Comparison of ENCODE assay signal across 8 cellular contexts in genomic region chr1:53946252-53947171, GRCh38. TPM values are rescaled to one million over a fixed set of nuclear protein-coding genes. Genes with fewer than 3 reads are reported as not detected.
DNase-seq lines count a peak whose midpoint lies in the region; ATAC-seq and TF ChIP-seq lines count a peak whose summit lies in the region.

Gene LRRC42 (plus strand): TSS chr1:53946350. CDS start chr1:53952000, 5,650 bp downstream.

- H3K4me1 ChIP-seq in OCI-LY7 (ENCODE audit: insufficient read depth, low read length, poor library complexity, severe bottlenecking) (peaks cover 18% of the 10 kb centered on the region), mesenchymal stem cell (ENCODE audit: control insufficient read depth, insufficient read depth, low read depth, low read length) (peaks cover 13% of the 10 kb centered on the region), upper lobe of right lung (peaks cover 25% of the 10 kb centered on the region)

- peaks cover 30% of the 10 kb centered on the region; the same call in 1 of the 2 replicates for H3K79me2 ChIP-seq in OCI-LY7 (ENCODE audit: insufficient read depth, low read depth, low read length)

- H2BK5ac ChIP-seq in mesenchymal stem cell (ENCODE audit: low read depth, low read length, poor library complexity, severe bottlenecking) = peak within 1 kb of the TSS; percentile 86

- H3K27me3 Mint-ChIP-seq in CD14-positive monocyte (ENCODE audit: low read depth in 3 of 3) = no peaks in the 10 kb centered on the region

- 3% methylated on average over 30 of the region's 58 CpGs for WGBS in mesenchymal stem cell

- intact Hi-C loops in CD14-positive monocyte (cut with micrococcal nuclease) (loop anchor here (5.0 to 10.0 kb wide), 6 partner anchors 59 to 818 kb away; partner anchors contain the start of genes TCEANC2 (in 2 of the 2), TMEM59 (in 2 of the 2), NDC1 (in 1 of the 2) and PARS2 (in 1 of the 2)), OCI-LY7 (cut with micrococcal nuclease; ENCODE audit: unreplicated experiment) (loop anchor here (1.0 to 5.0 kb wide), 3 partner anchors 69 to 620 kb away; partner anchors contain the start of gene NDC1), upper lobe of right lung (cut with DNase I) (no loop called here)

- DNase-seq in CD14-positive monocyte (ENCODE audit: low spot score) (no peak), OCI-LY7 (ENCODE audit: low spot score) (peak; percentile 88), coronary artery (ENCODE audit: low spot score) (no peak), mesenchymal stem cell (no peak), upper lobe of right lung (no peak), AML-193 (lab: John Stamatoyannopoulos, UW) (no peak)

- peak within 1 kb of the TSS; percentile 62 for H2AK5ac ChIP-seq in mesenchymal stem cell (ENCODE audit: low read length, severe bottlenecking)

- H3K4ac ChIP-seq in mesenchymal stem cell (ENCODE audit: low read depth in 1 of 2, low read length in 2 of 2) = peak within 1 kb of the TSS in 1 of 2 experiments; percentile 86

- peak within 1 kb of the TSS in 1 of 2 experiments; percentile 91 for H3K23ac ChIP-seq in mesenchymal stem cell (ENCODE audit: low read length in 2 of 2)

- CTCF ChIA-PET in OCI-LY7 (lab: Charles Lee; ENCODE audit: unreplicated experiment) = interaction anchor here (0.5 to 1.8 kb wide), 14 partner anchors 12 to 863 kb away, joined by 3 to 12 read pairs (median 4); no protein-coding TSS in a partner anchor

- H3K27me3 ChIP-seq in mesenchymal stem cell (ENCODE audit: control insufficient read depth in 1 of 2, insufficient read depth in 1 of 2, low read length in 2 of 2) (no peaks in the 10 kb centered on the region), upper lobe of right lung (no peaks in the 10 kb centered on the region)

- peak within 1 kb of the TSS; percentile 94 to 96 for H3K4me3 Mint-ChIP-seq in CD14-positive monocyte

- peak within 1 kb of the TSS; percentile 87 to 94 (median 92) for H3K27ac Mint-ChIP-seq in CD14-positive monocyte

- no peaks in the 10 kb centered on the region for H3K9me2 ChIP-seq in OCI-LY7 (ENCODE audit: insufficient read depth, low read length)

- peak within 1 kb of the TSS; percentile 99 for H2BK15ac ChIP-seq in mesenchymal stem cell (ENCODE audit: low read depth, poor library complexity, severe bottlenecking)

- H3K27ac ChIP-seq in OCI-LY7 (ENCODE audit: low read depth, low read length, poor library complexity, severe bottlenecking) = peak within 1 kb of the TSS; percentile 50
- H3K27ac ChIP-seq in coronary artery = peak within 1 kb of the TSS; percentile 64 to 90
- H3K27ac ChIP-seq in mesenchymal stem cell (ENCODE audit: low read length, poor library complexity, severe bottlenecking) = peak within 1 kb of the TSS; percentile 75
- peak within 1 kb of the TSS; percentile 82 for H3K27ac ChIP-seq in upper lobe of right lung

- H4K20me1 ChIP-seq in OCI-LY7 (ENCODE audit: insufficient read depth, low read length) = no peaks in the 10 kb centered on the region

- BruUV-seq in OCI-LY7 (replicated peaks; lab: Mats Ljungman, UMichigan) = no TSS peak

- POLR2A ChIA-PET in OCI-LY7 (lab: Charles Lee) = interaction anchor here (0.6 to 2.5 kb wide), 12 partner anchors 9 to 1231 kb away, joined by 3 to 12 read pairs (median 6); partner anchors contain the start of genes TCEANC2 and TMEM59

- H3K4me2 ChIP-seq in OCI-LY7 (ENCODE audit: low read length) = peak within 1 kb of the TSS; percentile 97
- peak within 1 kb of the TSS; percentile 87 for H3K4me2 ChIP-seq in mesenchymal stem cell (ENCODE audit: low read length, poor library complexity, severe bottlenecking)

- H3K79me1 ChIP-seq in mesenchymal stem cell (replicated peaks; ENCODE audit: low read length, poor library complexity, severe bottlenecking) = peaks cover 20% of the 10 kb centered on the region

- H3K9ac ChIP-seq in mesenchymal stem cell (ENCODE audit: low read length) = peak within 1 kb of the TSS; percentile 97

- H3K36me3 ChIP-seq in OCI-LY7 (ENCODE audit: insufficient read depth, low read length) (peaks cover 7% of the 10 kb centered on the region; the same call in 1 of the 2 replicates), mesenchymal stem cell (ENCODE audit: control insufficient read depth in 1 of 2, insufficient read depth in 2 of 2, low read depth in 1 of 2, low read length in 2 of 2) (peaks cover 4 to 11% of the 10 kb centered on the region in 2 experiments), upper lobe of right lung (peaks cover under 1% of the 10 kb centered on the region)

- peaks cover 22% of the 10 kb centered on the region for H3K4me1 Mint-ChIP-seq in CD14-positive monocyte

- peak within 1 kb of the TSS; percentile 91 for H4K8ac ChIP-seq in mesenchymal stem cell (ENCODE audit: low read length)

- H3K4me3 ChIP-seq in OCI-LY7 (ENCODE audit: low read depth, low read length, poor library complexity, severe bottlenecking) = peak within 1 kb of the TSS; percentile 71
- H3K4me3 ChIP-seq in coronary artery = peak within 1 kb of the TSS; percentile 96
- peak within 1 kb of the TSS; percentile 92 to 96 for H3K4me3 ChIP-seq in mesenchymal stem cell (ENCODE audit: insufficient read depth in 1 of 2, low read depth in 1 of 2, low read length in 2 of 2)
- peak within 1 kb of the TSS; percentile 87 for H3K4me3 ChIP-seq in upper lobe of right lung

- H3K9me3 Mint-ChIP-seq in CD14-positive monocyte = no peaks in the 10 kb centered on the region

- H4K91ac ChIP-seq in mesenchymal stem cell (ENCODE audit: low read length) = peak within 1 kb of the TSS; percentile 70

- H3K14ac ChIP-seq in mesenchymal stem cell (ENCODE audit: low read length in 2 of 2) = peak within 1 kb of the TSS in 1 of 2 experiments; percentile 97

- H3K36me3 Mint-ChIP-seq in CD14-positive monocyte = peaks cover under 1 to 4% of the 10 kb centered on the region in 2 donors

- peak within 1 kb of the TSS in 1 of 2 experiments; percentile 86 for H2BK12ac ChIP-seq in mesenchymal stem cell (ENCODE audit: low read length in 2 of 2)

- TF ChIP-seq CTCF in CD14-positive monocyte (IDR thresholded peaks at IDR 0.05) (no peak), OCI-LY7 (conservative IDR thresholded peaks at IDR 0.05; ENCODE audit: low read length) (0 out of 2 replicates have a peak, but pooled peaks have one; percentile 43), coronary artery (IDR thresholded peaks at IDR 0.05) (no peak), upper lobe of right lung (IDR thresholded peaks at IDR 0.05) (peak; percentile 12)

- H2AFZ ChIP-seq in OCI-LY7 (ENCODE audit: low read length) = peak within 1 kb of the TSS; percentile 86
- peak within 1 kb of the TSS; percentile 95 for H2AFZ ChIP-seq in mesenchymal stem cell (ENCODE audit: low read depth, low read length)

- peak; percentile 52 for ATAC-seq in GM18517 (IDR thresholded peaks at IDR 0.05; ENCODE audit: unreplicated experiment)
- peak; percentile 63 for ATAC-seq in HG02938 (IDR thresholded peaks at IDR 0.05; ENCODE audit: unreplicated experiment)
- peak; percentile 87 for ATAC-seq in upper lobe of right lung

- peak within 1 kb of the TSS; percentile 82 to 99 for H3K18ac ChIP-seq in mesenchymal stem cell (ENCODE audit: low read depth in 1 of 2, low read length in 2 of 2)

- peak within 1 kb of the TSS; percentile 76 for H2BK120ac ChIP-seq in mesenchymal stem cell (ENCODE audit: low read depth, low read length)

- H3K9me3 ChIP-seq in OCI-LY7 (ENCODE audit: low read length) = no peaks in the 10 kb centered on the region
- H3K9me3 ChIP-seq in mesenchymal stem cell (ENCODE audit: control insufficient read depth, low read length) = no peaks in the 10 kb centered on the region
- no peaks in the 10 kb centered on the region for H3K9me3 ChIP-seq in upper lobe of right lung

RNA-seq across cellular contexts. Expression of gene LRRC42, which starts in this region (rescaled TPM):
- polyA plus RNA-seq in CD14-positive monocyte = 1 to 10 TPM; 5.6 to 7.3 TPM
- total RNA-seq in OCI-LY7 (2014; rRNA removed; shearing (Covaris generic)) = 12.5 and 17.5 TPM in 2 replicates
- total RNA-seq in OCI-LY7 (2022) = 16.4 and 18.5 TPM in 2 replicates
- 34.6 TPM for polyA plus RNA-seq in mesenchymal stem cell (2013, experiment 1 of 2)
- polyA plus RNA-seq in mesenchymal stem cell (2013, experiment 2 of 2) = 34.2 TPM
- 18.1 TPM for total RNA-seq in upper lobe of right lung

Comparison
In these comparisons a context has a peak if more than half of its experiments do, and no peak if none do; other contexts are left out.
1. CTCF ChIP-seq: peak in OCI-LY7 (single experiment) and upper lobe of right lung (single experiment); none in CD14-positive monocyte (single experiment) and coronary artery (single experiment).
2. Peak in every context shown above with its lines, with median percentiles within 50 percentile points of each other: ATAC-seq, H3K27ac ChIP-seq and H3K4me3 ChIP-seq.